In the genomic region with DNA sequence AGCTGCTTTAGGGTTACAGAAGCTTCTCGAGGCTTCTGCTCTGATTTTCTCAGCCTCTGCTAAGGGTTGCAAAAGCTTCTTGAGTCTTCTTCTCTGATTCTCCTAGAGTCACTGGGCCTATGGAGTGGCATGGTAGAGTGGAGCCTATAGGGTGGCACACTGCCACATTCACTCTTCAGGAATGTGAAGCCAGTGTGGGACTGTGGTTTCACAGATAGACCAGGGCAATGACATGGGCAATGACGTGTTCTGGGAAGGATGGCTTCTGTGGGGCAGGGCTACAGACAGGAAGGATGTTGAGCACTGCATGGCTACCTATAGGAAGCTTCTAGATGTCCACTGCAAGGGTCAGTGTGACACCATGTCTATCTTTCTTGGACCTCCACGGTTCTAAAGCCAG, we compare ENCODE assay signal across 15 cellular contexts.
"Had no signal": no experiment of that assay in that cellular context is flagged by ENCODE, and none has a peak within 500 bp of the region (broad histone marks: within the 10 kb centered on the region; RNA-seq: fewer than 3 reads in every experiment).

No MANE protein-coding gene starts in this region.

- H3K27ac Mint-ChIP-seq: activated B cell treated with CpG ODN at 0.5 μM for 24 hours; activated CD4-positive, alpha-beta T cell treated with anti-CD3 and anti-CD28 coated beads, Interleukin-2, amount 10 ng/mL, durations not matched to agents 24 days and 14 days; activated naive CD4-positive, alpha-beta T cell treated with anti-CD3 and anti-CD28 coated beads for 36 hours; activated T-helper 17 cell treated with anti-CD3 and anti-CD28 coated beads, Interleukin-2, amount 50 U/mL, for 72 hours; neural progenitor cell had no signal

- H3K4me2 ChIP-seq: neural progenitor cell had no signal

- H3K9me3 Mint-ChIP-seq: activated B cell treated with CpG ODN at 0.5 μM for 24 hours; activated CD4-positive, alpha-beta T cell treated with anti-CD3 and anti-CD28 coated beads, Interleukin-2, amount 10 ng/mL, durations not matched to agents 24 days and 14 days; activated naive CD4-positive, alpha-beta T cell treated with anti-CD3 and anti-CD28 coated beads for 36 hours; activated T-helper 17 cell treated with anti-CD3 and anti-CD28 coated beads, Interleukin-2, amount 50 U/mL, for 72 hours had no signal

- H3K9me3 ChIP-seq: adrenal gland, lower lobe of right lung, stomach, thoracic aorta had no signal

- H3K9ac ChIP-seq: neural progenitor cell had no signal

- DNase-seq: activated B cell treated with CpG ODN at 0.5 μM for 24 hours; activated CD4-positive, alpha-beta T cell treated with anti-CD3 and anti-CD28 coated beads, Interleukin-2, amount 10 ng/mL, durations not matched to agents 24 days and 14 days; activated naive CD4-positive, alpha-beta T cell treated with anti-CD3 and anti-CD28 coated beads for 36 hours; activated T-cell treated with anti-CD3 and anti-CD28 coated beads for 4 hours; central memory CD4-positive, alpha-beta T cell; cortex of kidney; effector CD8-positive, alpha-beta T cell; lower lobe of right lung; stomach had no signal

- H3K36me3 ChIP-seq: adrenal gland, lower lobe of right lung, neural progenitor cell, stomach, thoracic aorta had no signal

- H3K36me3 Mint-ChIP-seq: neural progenitor cell had no signal

- H3K4me3 ChIP-seq: adrenal gland, lower lobe of right lung, neural progenitor cell, skin epidermis, stomach, thoracic aorta had no signal

- ATAC-seq: activated T-helper 17 cell treated with anti-CD3 and anti-CD28 coated beads, Interleukin-2, amount 50 U/mL, for 72 hours; lower lobe of right lung had no signal

- H3K27me3 ChIP-seq: adrenal gland, neural progenitor cell, stomach had no signal

- H2AFZ ChIP-seq: neural progenitor cell had no signal

- H3K4me1 ChIP-seq: adrenal gland, lower lobe of right lung, stomach had no signal

- H3K4me1 Mint-ChIP-seq: activated B cell treated with CpG ODN at 0.5 μM for 24 hours; activated CD4-positive, alpha-beta T cell treated with anti-CD3 and anti-CD28 coated beads, Interleukin-2, amount 10 ng/mL, durations not matched to agents 24 days and 14 days; activated T-helper 17 cell treated with anti-CD3 and anti-CD28 coated beads, Interleukin-2, amount 50 U/mL, for 72 hours had no signal

- H3K27ac ChIP-seq: adrenal gland, epithelial cell of prostate, lower lobe of right lung, neural progenitor cell, skin epidermis, stomach, thoracic aorta had no signal

- H3K4me3 Mint-ChIP-seq: activated B cell treated with CpG ODN at 0.5 μM for 24 hours; activated CD4-positive, alpha-beta T cell treated with anti-CD3 and anti-CD28 coated beads, Interleukin-2, amount 10 ng/mL, durations not matched to agents 24 days and 14 days; activated naive CD4-positive, alpha-beta T cell treated with anti-CD3 and anti-CD28 coated beads for 36 hours; activated T-helper 17 cell treated with anti-CD3 and anti-CD28 coated beads, Interleukin-2, amount 50 U/mL, for 72 hours; neural progenitor cell had no signal
